Comparison of ENCODE assay signal across 14 cellular contexts in the genomic region with DNA sequence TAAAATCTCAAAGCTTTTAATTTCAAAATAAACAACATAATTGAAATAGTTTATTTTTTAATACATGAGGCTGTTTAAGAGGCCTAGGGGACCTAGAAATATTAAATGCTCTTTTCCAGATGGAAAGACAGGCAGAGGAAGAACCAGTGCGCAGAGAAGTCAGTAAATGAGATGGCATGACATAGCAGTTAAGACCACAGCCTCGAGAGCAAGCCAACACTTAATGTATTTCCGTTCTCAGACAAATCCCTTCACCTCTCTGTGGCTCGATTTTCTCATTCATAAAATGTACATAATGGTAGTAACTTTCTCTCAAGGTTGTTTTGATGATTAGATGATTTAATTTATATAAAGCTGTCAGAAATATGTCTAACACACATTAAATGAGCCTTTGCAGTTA.
A peak's percentile ranks its signal among the peaks of the same experiment; 100 is the strongest.
DNase-seq lines count a peak whose midpoint lies in the region; ATAC-seq and TF ChIP-seq lines count a peak whose summit lies in the region.
"Had no signal": no experiment of that assay in that cellular context is flagged by ENCODE, and none has a peak within 500 bp of the region (broad histone marks: within the 10 kb centered on the region; RNA-seq: fewer than 3 reads in every experiment).

No MANE protein-coding gene starts in this region.

- H3K27me3 Mint-ChIP-seq in GM23338 (ENCODE audit: insufficient read depth, low read depth, poor library complexity): no peaks in the 10 kb centered on the region

- H3K27ac ChIP-seq in GM23338 (ENCODE audit: low read depth) (no peak overlapping the region), PC-9 (no peak overlapping the region), hepatocyte (peak overlapping the region; percentile 49), psoas muscle (no peak overlapping the region)
- H3K27ac ChIP-seq: C4-2B, HL-60 had no signal

- TF ChIP-seq CTCF in AG10803 (conservative IDR thresholded peaks at IDR 0.05; ENCODE audit: low read length) (no peak), GM23338 (conservative IDR thresholded peaks at IDR 0.05; ENCODE audit: low read depth in 2 of 2) (no peak), PC-9 (conservative IDR thresholded peaks at IDR 0.05) (no peak), hepatocyte (IDR thresholded peaks at IDR 0.05; ENCODE audit: poor library complexity) (no peak), psoas muscle (IDR thresholded peaks at IDR 0.05) (no peak), mucosa of descending colon (IDR thresholded peaks at IDR 0.05) (no peak)

- H3K79me2 ChIP-seq in GM23338 (replicated peaks; ENCODE audit: insufficient read depth): no peaks in the 10 kb centered on the region
- no peaks in the 10 kb centered on the region for H3K79me2 ChIP-seq in PC-9 (ENCODE audit: low read depth)
- H3K79me2 ChIP-seq in hepatocyte: no peaks in the 10 kb centered on the region

- no TSS peak for BruUV-seq in PC-9 (replicated peaks; lab: Mats Ljungman, UMichigan)

- no peaks in the 10 kb centered on the region; the same call in 2 of the 3 replicates for H3K4me1 Mint-ChIP-seq in GM23338

- no peaks in the 10 kb centered on the region for H3F3A ChIP-seq in GM23338 (replicated peaks; ENCODE audit: low read depth)
- no peaks in the 10 kb centered on the region for H3F3A ChIP-seq in PC-9 (ENCODE audit: insufficient read depth, low read depth)

- CTCF ChIA-PET in PC-9 (lab: Charles Lee): no interaction called here

- H3K4me1 ChIP-seq in GM23338 (ENCODE audit: insufficient read depth): peaks cover 4% of the 10 kb centered on the region; the same call in 1 of the 2 replicates
- no peaks in the 10 kb centered on the region for H3K4me1 ChIP-seq in PC-9 (replicated peaks; ENCODE audit: insufficient read depth)
- peaks cover 5% of the 10 kb centered on the region for H3K4me1 ChIP-seq in hepatocyte (ENCODE audit: insufficient read depth)
- peaks cover 7% of the 10 kb centered on the region for H3K4me1 ChIP-seq in psoas muscle
- peaks cover 3% of the 10 kb centered on the region for H3K4me1 ChIP-seq in mucosa of descending colon (ENCODE audit: low read depth)

- H3K36me3 ChIP-seq in GM23338 (ENCODE audit: insufficient read depth) (no peaks in the 10 kb centered on the region), PC-9 (ENCODE audit: low read depth) (no peaks in the 10 kb centered on the region), hepatocyte (replicated peaks; ENCODE audit: insufficient read depth, low read depth) (no peaks in the 10 kb centered on the region), psoas muscle (ENCODE audit: insufficient read depth in 1 of 2, low read depth in 1 of 2) (no peaks in the 10 kb centered on the region), mucosa of descending colon (ENCODE audit: low read depth) (no peaks in the 10 kb centered on the region)

- H2AFZ ChIP-seq in GM23338: 0 out of 2 replicates have a peak overlapping the region, but pooled peaks have one; percentile 49
- H2AFZ ChIP-seq in PC-9: 0 out of 2 replicates have a peak overlapping the region, but pooled peaks have one; percentile 13
- H2AFZ ChIP-seq in hepatocyte: no peak overlapping the region

- H3K9me3 ChIP-seq in PC-9 (ENCODE audit: insufficient read depth, low read depth) (no peaks in the 10 kb centered on the region), hepatocyte (ENCODE audit: low read depth) (no peaks in the 10 kb centered on the region), psoas muscle (no peaks in the 10 kb centered on the region), mucosa of descending colon (no peaks in the 10 kb centered on the region)

- POLR2A ChIA-PET in PC-9 (lab: Charles Lee; ENCODE audit: unreplicated experiment): no interaction called here

- no peaks in the 10 kb centered on the region for H3K27me3 ChIP-seq in GM23338 (ENCODE audit: insufficient read depth)
- no peaks in the 10 kb centered on the region for H3K27me3 ChIP-seq in PC-9 (ENCODE audit: insufficient read depth, low read depth)
- H3K27me3 ChIP-seq in hepatocyte: no peaks in the 10 kb centered on the region
- no peaks in the 10 kb centered on the region for H3K27me3 ChIP-seq in psoas muscle (ENCODE audit: insufficient read depth in 3 of 3, low read length in 2 of 3)

- H4K20me1 ChIP-seq in GM23338 (replicated peaks; ENCODE audit: insufficient read depth) (no peaks in the 10 kb centered on the region), PC-9 (ENCODE audit: insufficient read depth) (no peaks in the 10 kb centered on the region), hepatocyte (ENCODE audit: insufficient read depth, poor library complexity, severe bottlenecking) (no peaks in the 10 kb centered on the region)

- ATAC-seq in GM23338 (no peak), psoas muscle (no peak), mucosa of descending colon (no peak)

- H3K4me3 ChIP-seq in AG10803 (ENCODE audit: low read length) (no peak overlapping the region), GM23338 (no peak overlapping the region), PC-9 (no peak overlapping the region), hepatocyte (no peak overlapping the region), psoas muscle (no peak overlapping the region), mucosa of descending colon (no peak overlapping the region)

- intact Hi-C loops in PC-9 (cut with micrococcal nuclease; ENCODE audit: unreplicated experiment) (no loop called here), psoas muscle (cut with DNase I) (no loop called here), mucosa of descending colon (cut with DNase I, micrococcal nuclease) (no loop called here)

- no peak overlapping the region for H3K4me2 ChIP-seq in GM23338
- no peak overlapping the region for H3K4me2 ChIP-seq in PC-9
- H3K4me2 ChIP-seq in hepatocyte: peak overlapping the region; percentile 37

- no peak overlapping the region for H3K27ac Mint-ChIP-seq in GM23338

- no peaks in the 10 kb centered on the region for H3K36me3 Mint-ChIP-seq in GM23338 (ENCODE audit: low read depth)

- H3K4me3 Mint-ChIP-seq in GM23338: no peak overlapping the region

- no peaks in the 10 kb centered on the region for H3K9me3 Mint-ChIP-seq in GM23338

- DNase-seq in AG10803 (ENCODE audit: low read depth) (peak; percentile 3), GM23338 (ENCODE audit: low spot score) (no peak), PC-9 (no peak), hepatocyte (ENCODE audit: low spot score) (no peak), psoas muscle (no peak), germinal center (ENCODE audit: low spot score) (no peak), NCI-H446 (lab: John Stamatoyannopoulos, UW) (no peak), mucosa of descending colon (no peak)
- DNase-seq: H7, NCI-H2227 treated with DMSO at 0.1 percent for 48 hours, NCI-H69, RPMI8226 had no signal

- H3K9me2 ChIP-seq in GM23338 (ENCODE audit: insufficient read depth): no peaks in the 10 kb centered on the region
- no peaks in the 10 kb centered on the region for H3K9me2 ChIP-seq in PC-9 (ENCODE audit: insufficient read depth)
- H3K9me2 ChIP-seq in hepatocyte (replicated peaks; ENCODE audit: insufficient read depth): no peaks in the 10 kb centered on the region

- WGBS in hepatocyte (ENCODE audit: low lambda C conversion rate, missing lambda C conversion rate): 70% methylated on average over 4 of the region's 4 CpGs
- 38 to 49% (median 43%) methylated on average over 4 of the region's 4 CpGs for WGBS in psoas muscle, 3 donors

TF ChIP-seq in GM23338, 12 proteins besides CTCF, POLR2A, EP300 and RAD21 (continues in another document):
- no peak for TF ChIP-seq EZH2phosphoT487 (IDR thresholded peaks at IDR 0.05; ENCODE audit: unreplicated experiment)
- no peak for TF ChIP-seq CREB1 (CRISPR knock-in tag; IDR thresholded peaks at IDR 0.05; ENCODE audit: low read depth)
- TF ChIP-seq ZNF114 (CRISPR knock-in tag; IDR thresholded peaks at IDR 0.05): no peak
- TF ChIP-seq, protein P1, sequence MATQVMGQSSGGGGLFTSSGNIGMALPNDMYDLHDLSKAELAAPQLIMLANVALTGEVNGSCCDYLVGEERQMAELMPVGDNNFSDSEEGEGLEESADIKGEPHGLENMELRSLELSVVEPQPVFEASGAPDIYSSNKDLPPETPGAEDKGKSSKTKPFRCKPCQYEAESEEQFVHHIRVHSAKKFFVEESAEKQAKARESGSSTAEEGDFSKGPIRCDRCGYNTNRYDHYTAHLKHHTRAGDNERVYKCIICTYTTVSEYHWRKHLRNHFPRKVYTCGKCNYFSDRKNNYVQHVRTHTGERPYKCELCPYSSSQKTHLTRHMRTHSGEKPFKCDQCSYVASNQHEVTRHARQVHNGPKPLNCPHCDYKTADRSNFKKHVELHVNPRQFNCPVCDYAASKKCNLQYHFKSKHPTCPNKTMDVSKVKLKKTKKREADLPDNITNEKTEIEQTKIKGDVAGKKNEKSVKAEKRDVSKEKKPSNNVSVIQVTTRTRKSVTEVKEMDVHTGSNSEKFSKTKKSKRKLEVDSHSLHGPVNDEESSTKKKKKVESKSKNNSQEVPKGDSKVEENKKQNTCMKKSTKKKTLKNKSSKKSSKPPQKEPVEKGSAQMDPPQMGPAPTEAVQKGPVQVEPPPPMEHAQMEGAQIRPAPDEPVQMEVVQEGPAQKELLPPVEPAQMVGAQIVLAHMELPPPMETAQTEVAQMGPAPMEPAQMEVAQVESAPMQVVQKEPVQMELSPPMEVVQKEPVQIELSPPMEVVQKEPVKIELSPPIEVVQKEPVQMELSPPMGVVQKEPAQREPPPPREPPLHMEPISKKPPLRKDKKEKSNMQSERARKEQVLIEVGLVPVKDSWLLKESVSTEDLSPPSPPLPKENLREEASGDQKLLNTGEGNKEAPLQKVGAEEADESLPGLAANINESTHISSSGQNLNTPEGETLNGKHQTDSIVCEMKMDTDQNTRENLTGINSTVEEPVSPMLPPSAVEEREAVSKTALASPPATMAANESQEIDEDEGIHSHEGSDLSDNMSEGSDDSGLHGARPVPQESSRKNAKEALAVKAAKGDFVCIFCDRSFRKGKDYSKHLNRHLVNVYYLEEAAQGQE (IDR thresholded peaks at IDR 0.05; ENCODE audit: unreplicated experiment): no peak
- TF ChIP-seq JUNB (IDR thresholded peaks at IDR 0.05; ENCODE audit: unreplicated experiment): no peak
- TF ChIP-seq NANOG (IDR thresholded peaks at IDR 0.05; ENCODE audit: borderline replicate concordance): no peak
- TF ChIP-seq ZNF331 (CRISPR knock-in tag; IDR thresholded peaks at IDR 0.05; ENCODE audit: low read depth): no peak
- no peak for TF ChIP-seq STAT1 (IDR thresholded peaks at IDR 0.05; ENCODE audit: unreplicated experiment)
- TF ChIP-seq, protein P2, sequence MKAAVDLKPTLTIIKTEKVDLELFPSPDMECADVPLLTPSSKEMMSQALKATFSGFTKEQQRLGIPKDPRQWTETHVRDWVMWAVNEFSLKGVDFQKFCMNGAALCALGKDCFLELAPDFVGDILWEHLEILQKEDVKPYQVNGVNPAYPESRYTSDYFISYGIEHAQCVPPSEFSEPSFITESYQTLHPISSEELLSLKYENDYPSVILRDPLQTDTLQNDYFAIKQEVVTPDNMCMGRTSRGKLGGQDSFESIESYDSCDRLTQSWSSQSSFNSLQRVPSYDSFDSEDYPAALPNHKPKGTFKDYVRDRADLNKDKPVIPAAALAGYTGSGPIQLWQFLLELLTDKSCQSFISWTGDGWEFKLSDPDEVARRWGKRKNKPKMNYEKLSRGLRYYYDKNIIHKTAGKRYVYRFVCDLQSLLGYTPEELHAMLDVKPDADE (IDR thresholded peaks at IDR 0.05): no peak
- TF ChIP-seq POLR2AphosphoS5 (IDR thresholded peaks at IDR 0.05; ENCODE audit: low read depth): no peak
